Comparison of ENCODE assay signal across 9 cellular contexts in genomic region chr20:20247234-20247633, GRCh38.
"Had no signal": no experiment of that assay in that cellular context is flagged by ENCODE, and none has a peak within 500 bp of the region (broad histone marks: within the 10 kb centered on the region; RNA-seq: fewer than 3 reads in every experiment).

No MANE protein-coding gene starts in this region.

- H3K27ac ChIP-seq: GM23248 had no signal

- H3K36me3 ChIP-seq: HAP-1 had no signal

- H3K4me1 ChIP-seq: HAP-1 had no signal

- DNase-seq: GM23248, GOT3, H7, H9, HCEC 1CT, HFFc6 had no signal

- ATAC-seq: GM23338, HCT116 had no signal

- H3K9me3 ChIP-seq: HAP-1 had no signal

- H3K4me3 ChIP-seq: GM23248, GM23338, HAP-1 had no signal
